ENCODE assay signal across 13 cellular contexts in the genomic region with DNA sequence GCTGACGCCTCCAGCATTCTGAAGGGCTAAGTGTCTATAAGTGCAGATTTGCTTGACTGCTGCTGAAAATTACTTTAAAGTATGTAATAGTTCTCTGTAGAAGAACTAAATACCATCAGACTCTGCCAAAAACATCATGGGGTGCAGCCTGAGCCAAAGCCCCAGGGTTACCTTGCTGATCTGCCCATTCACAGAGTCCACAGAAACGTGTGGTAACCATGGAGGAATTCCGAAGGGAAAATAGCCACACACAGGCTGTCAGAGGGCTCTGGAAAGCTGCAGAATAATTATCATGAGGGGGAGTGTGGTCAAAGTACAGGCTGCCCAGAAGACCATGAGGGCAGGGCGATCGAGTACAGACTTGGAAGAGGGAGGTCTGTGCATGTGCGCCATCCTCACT.
"Had no signal": no experiment of that assay in that cellular context is flagged by ENCODE, and none has a peak within 500 bp of the region (broad histone marks: within the 10 kb centered on the region; RNA-seq: fewer than 3 reads in every experiment).

No MANE protein-coding gene starts in this region.

- H3K27ac Mint-ChIP-seq: activated B cell treated with CpG ODN at 0.5 μM for 24 hours; activated CD4-positive, alpha-beta T cell treated with anti-CD3 and anti-CD28 coated beads, Interleukin-2, amount 10 ng/mL, durations not matched to agents 24 days and 14 days; activated CD8-positive, alpha-beta T cell treated with anti-CD3 and anti-CD28 coated beads, Interleukin-2, amount 10 ng/mL, durations not matched to agents 7 days and 5 days; activated naive CD4-positive, alpha-beta T cell treated with anti-CD3 and anti-CD28 coated beads, Interleukin-2, amount 50 U/mL, for 72 hours; activated T-cell treated with anti-CD3 and anti-CD28 coated beads, Interleukin-2, amount 50 U/mL, for 72 hours; stimulated activated effector memory CD8-positive, alpha-beta T cell treated with anti-CD3 and anti-CD28 coated beads, Interleukin-12 subunit alpha, Interleukin-12 subunit beta, amount 100 ng/mL, for 72 hours; T-helper 17 cell had no signal

- ATAC-seq: activated CD8-positive, alpha-beta T cell treated with anti-CD3 and anti-CD28 coated beads, Interleukin-2, amount 10 ng/mL, durations not matched to agents 7 days and 5 days; activated naive CD4-positive, alpha-beta T cell treated with anti-CD3 and anti-CD28 coated beads, Interleukin-2, amount 50 U/mL, for 72 hours; activated T-cell treated with anti-CD3 and anti-CD28 coated beads, Interleukin-2, amount 50 U/mL, for 72 hours; gastrocnemius medialis; psoas muscle; stimulated activated effector memory CD8-positive, alpha-beta T cell treated with anti-CD3 and anti-CD28 coated beads, Interleukin-12 subunit alpha, Interleukin-12 subunit beta, amount 100 ng/mL, for 72 hours; T-helper 17 cell had no signal

- H3K27me3 ChIP-seq: gastrocnemius medialis had no signal

- H3K4me1 Mint-ChIP-seq: activated B cell treated with CpG ODN at 0.5 μM for 24 hours had no signal

- H3K9me3 ChIP-seq: gastrocnemius medialis, psoas muscle had no signal

- DNase-seq: activated B cell treated with CpG ODN at 0.5 μM for 24 hours; activated CD4-positive, alpha-beta T cell treated with anti-CD3 and anti-CD28 coated beads, Interleukin-2, amount 10 ng/mL, durations not matched to agents 24 days and 14 days; activated CD8-positive, alpha-beta T cell treated with anti-CD3 and anti-CD28 coated beads, Interleukin-2, amount 10 ng/mL, durations not matched to agents 7 days and 5 days; activated gamma-delta T cell; activated T-cell treated with anti-CD3 and anti-CD28 coated beads, Interleukin-2, amount 50 U/mL, for 72 hours; amygdala; erythroblast; gastrocnemius medialis; psoas muscle; T-helper 17 cell; trophoblast cell had no signal

- H3K27me3 Mint-ChIP-seq: activated B cell treated with CpG ODN at 0.5 μM for 24 hours; activated CD4-positive, alpha-beta T cell treated with anti-CD3 and anti-CD28 coated beads, Interleukin-2, amount 10 ng/mL, durations not matched to agents 24 days and 14 days; T-helper 17 cell had no signal

- H3K36me3 Mint-ChIP-seq: stimulated activated effector memory CD8-positive, alpha-beta T cell treated with anti-CD3 and anti-CD28 coated beads, Interleukin-12 subunit alpha, Interleukin-12 subunit beta, amount 100 ng/mL, for 72 hours had no signal

- H3K4me3 ChIP-seq: gastrocnemius medialis, psoas muscle had no signal

- H3K4me3 Mint-ChIP-seq: activated B cell treated with CpG ODN at 0.5 μM for 24 hours; activated CD4-positive, alpha-beta T cell treated with anti-CD3 and anti-CD28 coated beads, Interleukin-2, amount 10 ng/mL, durations not matched to agents 24 days and 14 days; activated CD8-positive, alpha-beta T cell treated with anti-CD3 and anti-CD28 coated beads, Interleukin-2, amount 10 ng/mL, durations not matched to agents 7 days and 5 days; activated T-cell treated with anti-CD3 and anti-CD28 coated beads, Interleukin-2, amount 50 U/mL, for 72 hours; stimulated activated effector memory CD8-positive, alpha-beta T cell treated with anti-CD3 and anti-CD28 coated beads, Interleukin-12 subunit alpha, Interleukin-12 subunit beta, amount 100 ng/mL, for 72 hours; T-helper 17 cell had no signal

- H3K36me3 ChIP-seq: gastrocnemius medialis had no signal

- H3K9me3 Mint-ChIP-seq: activated B cell treated with CpG ODN at 0.5 μM for 24 hours; activated CD4-positive, alpha-beta T cell treated with anti-CD3 and anti-CD28 coated beads, Interleukin-2, amount 10 ng/mL, durations not matched to agents 24 days and 14 days; stimulated activated effector memory CD8-positive, alpha-beta T cell treated with anti-CD3 and anti-CD28 coated beads, Interleukin-12 subunit alpha, Interleukin-12 subunit beta, amount 100 ng/mL, for 72 hours had no signal

- H3K27ac ChIP-seq: gastrocnemius medialis, psoas muscle had no signal
